14 cellular contexts compared by ENCODE assay signal in the genomic region with DNA sequence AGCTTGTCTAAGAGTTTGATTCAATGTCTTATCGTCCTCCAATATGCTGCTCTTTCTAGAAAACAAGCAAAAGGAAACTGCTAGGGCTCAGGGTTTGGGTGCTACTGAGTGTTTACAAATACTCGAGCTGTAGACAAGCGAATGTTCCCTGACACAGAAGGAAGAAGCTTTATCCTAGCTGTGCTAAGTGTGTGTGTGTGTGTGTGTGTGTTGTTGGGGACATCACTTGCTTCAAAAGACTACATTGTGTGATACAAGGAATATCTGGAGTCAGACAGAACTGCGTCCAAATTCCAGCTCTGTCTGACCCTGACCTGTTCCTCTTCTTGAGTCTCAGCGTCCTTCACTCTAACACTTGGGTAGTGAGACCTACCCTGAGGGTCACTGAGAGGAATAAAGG. TPM values are rescaled to one million over a fixed set of nuclear protein-coding genes. Genes with fewer than 3 reads are reported as not detected.
DNase-seq lines count a peak whose midpoint lies in the region; TF ChIP-seq lines count a peak whose summit lies in the region.
"Not testable (repeated sequence)": the region's sequence is repeated elsewhere in the genome, so short reads cannot be mapped to it uniquely, and the experiment has no call there.
"Had no signal": no experiment of that assay in that cellular context is flagged by ENCODE, and none has a peak within 500 bp of the region (broad histone marks: within the 10 kb centered on the region; RNA-seq: fewer than 3 reads in every experiment).

No MANE protein-coding gene starts in this region.

- not testable (repeated sequence) for H3K79me2 ChIP-seq in H9 (ENCODE audit: insufficient read depth, low read length)

- not testable (repeated sequence) for H3K9me3 ChIP-seq in H9 (ENCODE audit: control insufficient read depth, low read depth, low read length); SJSA1 (replicated peaks); liver (ENCODE audit: control insufficient read depth in 4 of 4, low read length in 3 of 4); ovary; spleen; vagina

- H3K36me3 Mint-ChIP-seq in H9 (ENCODE audit: insufficient read depth in 1 of 3, low read depth in 3 of 3) = peaks cover 7 to 34% (median 20%) of the 10 kb centered on the region in 3 experiments; a peak in 6 of 7 replicates
- not testable (repeated sequence) for H3K36me3 Mint-ChIP-seq in chondrocyte (ENCODE audit: low read depth)

- H2AK5ac ChIP-seq in H9 (ENCODE audit: insufficient read length, low read length) = not testable (repeated sequence)

- H3K4me1 Mint-ChIP-seq in H9 (peaks cover 14 to 22% of the 10 kb centered on the region in 2 experiments), chondrocyte (ENCODE audit: low read depth) (peaks cover 35% of the 10 kb centered on the region)

- not testable (repeated sequence) for H2BK120ac ChIP-seq in H9 (ENCODE audit: low read depth, low read length, poor library complexity, severe bottlenecking)

- not testable (repeated sequence) for H3K23me2 ChIP-seq in H9 (ENCODE audit: insufficient read length, low read depth, low read length, poor library complexity, severe bottlenecking)

- not testable (repeated sequence) for H3K4me1 ChIP-seq in H9 (ENCODE audit: insufficient read depth, low read length)
- H3K4me1 ChIP-seq in SJSA1 (replicated peaks) = peaks cover 57% of the 10 kb centered on the region
- peaks cover 4 to 10% (median 8%) of the 10 kb centered on the region in 4 donors for H3K4me1 ChIP-seq in liver (ENCODE audit: control insufficient read depth in 4 of 4, insufficient read depth in 4 of 4, low read length in 3 of 4)
- H3K4me1 ChIP-seq in ovary (ENCODE audit: insufficient read depth) = peaks cover 11% of the 10 kb centered on the region
- peaks cover 0 to 29% (median 11%) of the 10 kb centered on the region in 6 donors for H3K4me1 ChIP-seq in spleen
- peaks cover 18% of the 10 kb centered on the region for H3K4me1 ChIP-seq in vagina

- intact Hi-C loops in ovary (cut with DNase I) (loop anchor here in 2 of 4 donors (5.0 to 10.0 kb wide), 6 partner anchors 68 to 440 kb away; partner anchors contain the start of gene PLXND1 (in 1 of the 2)), spleen (cut with DNase I; ENCODE audit: low total_unique reads) (loop anchor here (5.0 to 10.0 kb wide), 3 partner anchors 108 to 440 kb away; no protein-coding TSS in a partner anchor), vagina (cut with DNase I) (loop anchor here (5.0 kb wide), 1 partner anchor 118 kb away; no protein-coding TSS in a partner anchor)

- TF ChIP-seq POLR2A in ovary (IDR thresholded peaks at IDR 0.05); spleen (IDR thresholded peaks at IDR 0.05); vagina (IDR thresholded peaks at IDR 0.05): not testable (repeated sequence)

- peaks cover 32% of the 10 kb centered on the region for H3K27me3 Mint-ChIP-seq in H9 (ENCODE audit: low read depth)
- not testable (repeated sequence) for H3K27me3 Mint-ChIP-seq in chondrocyte (ENCODE audit: low read depth)

- not testable (repeated sequence) for H2BK5ac ChIP-seq in H9 (ENCODE audit: insufficient read length, low read length)

- peak in 1 of 2 donors; percentile 4 for TF ChIP-seq RAD21 in liver (IDR thresholded peaks at IDR 0.05)

- H4K91ac ChIP-seq in H9 (ENCODE audit: insufficient read length, low read depth, low read length) = not testable (repeated sequence)

- H3K4me2 ChIP-seq in H9 (ENCODE audit: insufficient read depth, insufficient read length, low read length) = not testable (repeated sequence)

- not testable (repeated sequence) for H3K4me3 ChIP-seq in SJSA1; liver (ENCODE audit: low read depth in 1 of 3, low read length in 3 of 3); ovary; spleen; vagina

- not testable (repeated sequence) for H3K4me3 Mint-ChIP-seq in H9; chondrocyte (ENCODE audit: unreplicated experiment)

- peak overlapping the region; percentile 70 for H4K5ac ChIP-seq in H9 (ENCODE audit: insufficient read length, low read depth, low read length)

- not testable (repeated sequence) for H2BK15ac ChIP-seq in H9 (ENCODE audit: low read depth, low read length)

- not testable (repeated sequence) for H3K9ac ChIP-seq in H9 (ENCODE audit: extremely low read depth, insufficient read length, low read length); liver (ENCODE audit: low read depth in 1 of 2, low read length in 2 of 2)

- no CpG with 5 or more reads among the region's 5 CpGs for WGBS in H9 (ENCODE audit: extremely low coverage, insufficient read length, low lambda C conversion rate)
- WGBS in liver = 83% methylated on average over 5 of the region's 5 CpGs
- WGBS in ovary, 3 donors = 8 to 17% (median 14%) methylated on average over 5 of the region's 5 CpGs
- WGBS in spleen, 5 donors = 72 to 85% (median 78%) methylated on average over 5 of the region's 5 CpGs

- not testable (repeated sequence) for H3K18ac ChIP-seq in H9 (ENCODE audit: insufficient read length, low read depth, low read length)

- H3K27ac Mint-ChIP-seq in H9 = not testable (repeated sequence)
- H3K27ac Mint-ChIP-seq in chondrocyte (ENCODE audit: unreplicated experiment) = peak overlapping the region; percentile 50

- DNase-seq in H9; SJSA1 (ENCODE audit: low read depth in 1 of 2, low spot score in 2 of 2); chondrocyte (ENCODE audit: low spot score); spleen; vagina (ENCODE audit: extremely low spot score in 2 of 2): not testable (repeated sequence)
- peak; percentile 19 for DNase-seq in fibroblast of peridontal ligament (ENCODE audit: extremely low read depth)
- DNase-seq in ovary = peak in 2 of 5 donors; percentile 21 to 29

- H2BK20ac ChIP-seq in H9 (ENCODE audit: low read depth, low read length, poor library complexity, severe bottlenecking) = not testable (repeated sequence)

- H3K56ac ChIP-seq in H9 (ENCODE audit: insufficient read length, low read depth, low read length) = not testable (repeated sequence)

- H4K8ac ChIP-seq in H9 (replicated peaks; ENCODE audit: insufficient read length, low read depth, low read length) = not testable (repeated sequence)

- not testable (repeated sequence) for TF ChIP-seq CTCF in H9 (conservative IDR thresholded peaks at IDR 0.05); chondrocyte (IDR thresholded peaks at IDR 0.05); liver (IDR thresholded peaks at IDR 0.05; ENCODE audit: low read depth, low read length, missing input control); ovary (IDR thresholded peaks at IDR 0.05); spleen (IDR thresholded peaks at IDR 0.05 in 8 of 11, conservative IDR thresholded peaks at IDR 0.05 in 3 of 11); vagina (IDR thresholded peaks at IDR 0.05)

- H2BK12ac ChIP-seq in H9 (ENCODE audit: insufficient read length, low read depth, low read length) = not testable (repeated sequence)

- TF ChIP-seq EP300 in ovary (IDR thresholded peaks at IDR 0.05) = not testable (repeated sequence)

- H3K79me1 ChIP-seq in H9 (ENCODE audit: insufficient read depth, low read depth, low read length, poor library complexity, severe bottlenecking) = not testable (repeated sequence)

- H3T11ph ChIP-seq in H9 (ENCODE audit: low read length) = not testable (repeated sequence)

- H4K20me1 ChIP-seq in H9 (ENCODE audit: control insufficient read depth, insufficient read depth, insufficient read length) = not testable (repeated sequence)

- H3K14ac ChIP-seq in H9 (ENCODE audit: insufficient read depth, low read length) = not testable (repeated sequence)

- H3K9me3 Mint-ChIP-seq in H9; chondrocyte (ENCODE audit: low read depth): not testable (repeated sequence)

- not testable (repeated sequence) for H3K27ac ChIP-seq in H9 (ENCODE audit: insufficient read length, low read depth, low read length)
- peak overlapping the region; percentile 86 for H3K27ac ChIP-seq in SJSA1
- peak overlapping the region; percentile 17 to 28 for H3K27ac ChIP-seq in liver (ENCODE audit: low read depth in 1 of 2, low read length in 2 of 2)
- peak overlapping the region; percentile 68 to 72 for H3K27ac ChIP-seq in ovary
- peak overlapping the region in 6 of 8 donors; percentile 43 to 71 (median 58) for H3K27ac ChIP-seq in spleen
- H3K27ac ChIP-seq in vagina = peak overlapping the region; percentile 76

- H3K36me3 ChIP-seq in SJSA1 = peaks cover 24% of the 10 kb centered on the region
- H3K36me3 ChIP-seq in liver (ENCODE audit: control insufficient read depth in 4 of 4, insufficient read depth in 3 of 4, low read depth in 1 of 4, low read length in 3 of 4); ovary; vagina: not testable (repeated sequence)
- peaks cover 0 to 71% (median 0%) of the 10 kb centered on the region in 6 donors for H3K36me3 ChIP-seq in spleen

- H3K23ac ChIP-seq in H9 (ENCODE audit: insufficient read length, low read depth, low read length) = not testable (repeated sequence)

- H3K4ac ChIP-seq in H9 (ENCODE audit: low read depth, low read length) = not testable (repeated sequence)

- H2AFZ ChIP-seq in H9 (ENCODE audit: low read length) = not testable (repeated sequence)

- H3K27me3 ChIP-seq in H9 (ENCODE audit: insufficient read depth, low read length); SJSA1 (replicated peaks); liver (ENCODE audit: control insufficient read depth in 4 of 4, insufficient read depth in 4 of 4, low read length in 3 of 4); ovary; spleen (replicated peaks in 1 of 7); vagina: not testable (repeated sequence)

RNA-seq across cellular contexts. Expression of gene RHO, which starts 33.9 kb away (rescaled TPM):
- total RNA-seq in H9 (2021) (not detected in 2 replicates), chondrocyte (not detected in 3 replicates), liver (not detected), ovary (under 1 TPM in 2 of 7 donors, not detected in 5; 0.13 to 0.24 TPM), spleen (not detected), vagina (not detected)
- not detected in 2 replicates for total RNA-seq in SJSA1 (2014; rRNA removed; shearing (Covaris generic))
- polyA plus RNA-seq in liver (not detected), ovary (not detected), spleen (not detected)
- total RNA-seq: activated CD4-positive, alpha-beta T cell treated with anti-CD3 and anti-CD28 coated beads for 36 hours; bronchial epithelial cell; Daoy; GM12878; left ventricle myocardium superior had no signal
- polyA plus RNA-seq: GM12878, immature natural killer cell had no signal

RNA-seq across cellular contexts. Expression of gene H1-8, which starts 48.5 kb away (rescaled TPM):
- total RNA-seq in H9 (2021) = not detected in 2 replicates
- total RNA-seq in SJSA1 (2014; rRNA removed; shearing (Covaris generic)) = not detected in 2 replicates
- not detected in 3 replicates for total RNA-seq in chondrocyte
- not detected for total RNA-seq in liver
- polyA plus RNA-seq in liver = not detected
- total RNA-seq in ovary = not detected
- polyA plus RNA-seq in ovary = under 1 TPM in 1 of 2 donors, not detected in 1; 0.27 TPM
- not detected for total RNA-seq in spleen
- not detected for polyA plus RNA-seq in spleen
- not detected for total RNA-seq in vagina
- total RNA-seq: activated CD4-positive, alpha-beta T cell treated with anti-CD3 and anti-CD28 coated beads for 36 hours; bronchial epithelial cell; Daoy; GM12878; left ventricle myocardium superior had no signal
- polyA plus RNA-seq: GM12878, immature natural killer cell had no signal

RNA-seq across cellular contexts. Expression of gene IFT122, which starts 54.5 kb away (rescaled TPM):
- total RNA-seq in H9 (2021) = 19.3 and 22.0 TPM in 2 replicates
- total RNA-seq in SJSA1 (2014; rRNA removed; shearing (Covaris generic)) = 13.3 and 14.4 TPM in 2 replicates
- total RNA-seq in chondrocyte = 16.2 to 29.1 TPM (median 17.5 TPM) in 3 replicates
- total RNA-seq in liver = 10 to 100 TPM; 14.9 to 25.8 TPM
- polyA plus RNA-seq in liver = 1 to 10 TPM; 3.3 to 6.3 TPM
- total RNA-seq in ovary = 10 to 100 TPM; 27.7 to 58.1 (median 46.7) TPM
- 10 to 100 TPM; 20.8 to 32.6 TPM for polyA plus RNA-seq in ovary
- 10 to 100 TPM; 17.7 to 31.3 (median 25.2) TPM for total RNA-seq in spleen
- 1 to 10 TPM; 5.2 to 8.8 (median 8.5) TPM for polyA plus RNA-seq in spleen
- 33.4 TPM for total RNA-seq in vagina

RNA-seq across cellular contexts. Expression of gene MBD4, which starts 54.8 kb away (rescaled TPM):
- total RNA-seq in H9 (2021) (40.1 and 41.0 TPM in 2 replicates), chondrocyte (20.0 to 29.5 TPM (median 20.6 TPM) in 3 replicates), liver (10 to 100 TPM; 16.9 to 17.1 TPM), ovary (10 to 100 TPM; 26.8 to 60.0 (median 29.4) TPM), spleen (10 to 100 TPM; 47.7 to 72.6 (median 58.4) TPM), vagina (32.4 TPM)
- 15.2 and 23.6 TPM in 2 replicates for total RNA-seq in SJSA1 (2014; rRNA removed; shearing (Covaris generic))
- polyA plus RNA-seq in liver (10 to 100 TPM; 17.4 to 24.8 TPM), ovary (10 to 100 TPM; 19.5 to 28.0 TPM), spleen (10 to 100 TPM; 40.0 to 52.2 (median 41.4) TPM)
